ENCODE assay signal across 18 cellular contexts in genomic region chr5:133531178-133531577, GRCh38.
DNase-seq lines count a peak whose midpoint lies in the region; ATAC-seq, FAIRE-seq and TF ChIP-seq lines count a peak whose summit lies in the region.
"Had no signal": no experiment of that assay in that cellular context is flagged by ENCODE, and none has a peak within 500 bp of the region (broad histone marks: within the 10 kb centered on the region; RNA-seq: fewer than 3 reads in every experiment).

No MANE protein-coding gene starts in this region.

- H3K27ac ChIP-seq in esophagus muscularis mucosa (replicated peaks in 1 of 4) (no peak overlapping the region), lower lobe of right lung (no peak overlapping the region)

- H3K27me3 ChIP-seq in esophagus muscularis mucosa (no peaks in the 10 kb centered on the region), lower lobe of right lung (ENCODE audit: low read depth) (no peaks in the 10 kb centered on the region)

- intact Hi-C loops in esophagus muscularis mucosa (cut with DNase I) (no loop called here), lower lobe of right lung (cut with DNase I) (no loop called here)

- peaks cover 9% of the 10 kb centered on the region for H3K4me1 Mint-ChIP-seq in activated CD8-positive, alpha-beta memory T cell treated with anti-CD3 and anti-CD28 coated beads, Interleukin-2, amount 10 ng/mL, durations not matched to agents 7 days and 5 days
- no peaks in the 10 kb centered on the region for H3K4me1 Mint-ChIP-seq in activated naive CD8-positive, alpha-beta T cell treated with anti-CD3 and anti-CD28 coated beads, Interleukin-2, amount 50 U/mL, for 24 hours
- H3K4me1 Mint-ChIP-seq: central memory CD8-positive, alpha-beta T cell; WTC11 had no signal

- CTCF ChIA-PET in activated CD8-positive, alpha-beta memory T cell treated with anti-CD3 and anti-CD28 coated beads, Interleukin-2, amount 10 ng/mL, durations not matched to agents 7 days and 5 days (lab: Charles Lee), result no interaction called here

- DNase-seq in GM12865 (ENCODE audit: low read depth) (peak; percentile 66), GM19239 (ENCODE audit: insufficient read length, low spot score) (peak; percentile 4), esophagus muscularis mucosa (ENCODE audit: extremely low spot score) (peak; percentile 87), lower lobe of right lung (no peak), GOT3 (lab: John Stamatoyannopoulos, UW) (no peak)
- DNase-seq in activated CD8-positive, alpha-beta memory T cell treated with anti-CD3 and anti-CD28 coated beads, Interleukin-2, amount 10 ng/mL, durations not matched to agents 7 days and 5 days, result no peak
- no peak for DNase-seq in activated naive CD8-positive, alpha-beta T cell treated with anti-CD3 and anti-CD28 coated beads, Interleukin-2, amount 50 U/mL, for 24 hours
- DNase-seq: COR-L47, foreskin melanocyte, GDM1, mesendoderm, NCI-H2081 treated with DMSO at 0.1 percent for 48 hours, SW 1271 had no signal

- H3K27ac Mint-ChIP-seq in activated CD8-positive, alpha-beta memory T cell treated with anti-CD3 and anti-CD28 coated beads, Interleukin-2, amount 10 ng/mL, durations not matched to agents 7 days and 5 days, result no peak overlapping the region
- H3K27ac Mint-ChIP-seq in activated naive CD8-positive, alpha-beta T cell treated with anti-CD3 and anti-CD28 coated beads, Interleukin-2, amount 50 U/mL, for 24 hours, result no peak overlapping the region
- H3K27ac Mint-ChIP-seq: stimulated activated naive CD8-positive, alpha-beta T cell treated with anti-CD3 and anti-CD28 coated beads, Interleukin-15, Interleukin-2, amounts not matched to agents 100 ng/mL and 50 ng/mL, for 24 hours; WTC11 had no signal

- no peaks in the 10 kb centered on the region for H3K36me3 ChIP-seq in esophagus muscularis mucosa
- H3K36me3 ChIP-seq in lower lobe of right lung, result no peaks in the 10 kb centered on the region

- H3K4me3 ChIP-seq in GM12865 (ENCODE audit: low read depth, low read length), result no peak overlapping the region
- no peak overlapping the region for H3K4me3 ChIP-seq in esophagus muscularis mucosa
- H3K4me3 ChIP-seq in lower lobe of right lung, result no peak overlapping the region

- FAIRE-seq in GM19239 (lab: Jason Lieb, UNC), result no peak
- FAIRE-seq: endometrium had no signal

- no peak overlapping the region for H3K4me3 Mint-ChIP-seq in activated CD8-positive, alpha-beta memory T cell treated with anti-CD3 and anti-CD28 coated beads, Interleukin-2, amount 10 ng/mL, durations not matched to agents 7 days and 5 days
- H3K4me3 Mint-ChIP-seq in activated naive CD8-positive, alpha-beta T cell treated with anti-CD3 and anti-CD28 coated beads, Interleukin-2, amount 50 U/mL, for 24 hours, result no peak overlapping the region
- H3K4me3 Mint-ChIP-seq: central memory CD8-positive, alpha-beta T cell; stimulated activated naive CD8-positive, alpha-beta T cell treated with anti-CD3 and anti-CD28 coated beads, Interleukin-15, Interleukin-2, amounts not matched to agents 100 ng/mL and 50 ng/mL, for 24 hours; WTC11 had no signal

- 74% methylated on average over 4 of the region's 4 CpGs for WGBS in esophagus muscularis mucosa

- TF ChIP-seq CTCF in GM12865 (IDR thresholded peaks at IDR 0.05; ENCODE audit: insufficient read depth, low read depth, low read length, missing control alignments) (peak; percentile 7), esophagus muscularis mucosa (IDR thresholded peaks at IDR 0.05) (no peak), lower lobe of right lung (IDR thresholded peaks at IDR 0.05) (no peak)

- ATAC-seq in HG03039 (IDR thresholded peaks at IDR 0.05; ENCODE audit: unreplicated experiment) (peak; percentile 59), lower lobe of right lung (no peak)
- no peak for ATAC-seq in activated CD8-positive, alpha-beta memory T cell treated with anti-CD3 and anti-CD28 coated beads, Interleukin-2, amount 10 ng/mL, durations not matched to agents 7 days and 5 days
- no peak for ATAC-seq in activated naive CD8-positive, alpha-beta T cell treated with anti-CD3 and anti-CD28 coated beads, Interleukin-2, amount 50 U/mL, for 24 hours
- ATAC-seq: WTC11 had no signal

- H3K36me3 Mint-ChIP-seq in activated CD8-positive, alpha-beta memory T cell treated with anti-CD3 and anti-CD28 coated beads, Interleukin-2, amount 10 ng/mL, durations not matched to agents 7 days and 5 days, result no peaks in the 10 kb centered on the region
- H3K36me3 Mint-ChIP-seq in activated naive CD8-positive, alpha-beta T cell treated with anti-CD3 and anti-CD28 coated beads, Interleukin-2, amount 50 U/mL, for 24 hours (ENCODE audit: low read depth), result no peaks in the 10 kb centered on the region
- H3K36me3 Mint-ChIP-seq: WTC11 had no signal

- TF ChIP-seq POLR2A in esophagus muscularis mucosa (IDR thresholded peaks at IDR 0.05; ENCODE audit: low read depth), result no peak

- H3K27me3 Mint-ChIP-seq in activated CD8-positive, alpha-beta memory T cell treated with anti-CD3 and anti-CD28 coated beads, Interleukin-2, amount 10 ng/mL, durations not matched to agents 7 days and 5 days, result peaks cover 10% of the 10 kb centered on the region
- peaks cover 2% of the 10 kb centered on the region for H3K27me3 Mint-ChIP-seq in activated naive CD8-positive, alpha-beta T cell treated with anti-CD3 and anti-CD28 coated beads, Interleukin-2, amount 50 U/mL, for 24 hours

- H3K4me1 ChIP-seq in esophagus muscularis mucosa (no peaks in the 10 kb centered on the region), lower lobe of right lung (no peaks in the 10 kb centered on the region)

- no peaks in the 10 kb centered on the region for H3K9me3 Mint-ChIP-seq in activated CD8-positive, alpha-beta memory T cell treated with anti-CD3 and anti-CD28 coated beads, Interleukin-2, amount 10 ng/mL, durations not matched to agents 7 days and 5 days (ENCODE audit: low read depth)
- no peaks in the 10 kb centered on the region for H3K9me3 Mint-ChIP-seq in activated naive CD8-positive, alpha-beta T cell treated with anti-CD3 and anti-CD28 coated beads, Interleukin-2, amount 50 U/mL, for 24 hours
- H3K9me3 Mint-ChIP-seq: central memory CD8-positive, alpha-beta T cell; stimulated activated naive CD8-positive, alpha-beta T cell treated with anti-CD3 and anti-CD28 coated beads, Interleukin-15, Interleukin-2, amounts not matched to agents 100 ng/mL and 50 ng/mL, for 24 hours had no signal

- H3K9me3 ChIP-seq in esophagus muscularis mucosa (no peaks in the 10 kb centered on the region), lower lobe of right lung (no peaks in the 10 kb centered on the region)

- TF ChIP-seq EP300 in esophagus muscularis mucosa (IDR thresholded peaks at IDR 0.05), result no peak

Comparison
In these comparisons a context has a peak if more than half of its experiments do, and no peak if none do; other contexts are left out.
1. DNase-seq: peak in GM12865 (single experiment), GM19239 (single experiment) and esophagus muscularis mucosa (single experiment); none in activated CD8-positive, alpha-beta memory T cell treated with anti-CD3 and anti-CD28 coated beads, Interleukin-2, amount 10 ng/mL, durations not matched to agents 7 days and 5 days (single experiment), lower lobe of right lung (single experiment), activated naive CD8-positive, alpha-beta T cell treated with anti-CD3 and anti-CD28 coated beads, Interleukin-2, amount 50 U/mL, for 24 hours (single experiment) and GOT3 (single experiment).